9 cellular contexts compared by ENCODE assay signal in the genomic region with DNA sequence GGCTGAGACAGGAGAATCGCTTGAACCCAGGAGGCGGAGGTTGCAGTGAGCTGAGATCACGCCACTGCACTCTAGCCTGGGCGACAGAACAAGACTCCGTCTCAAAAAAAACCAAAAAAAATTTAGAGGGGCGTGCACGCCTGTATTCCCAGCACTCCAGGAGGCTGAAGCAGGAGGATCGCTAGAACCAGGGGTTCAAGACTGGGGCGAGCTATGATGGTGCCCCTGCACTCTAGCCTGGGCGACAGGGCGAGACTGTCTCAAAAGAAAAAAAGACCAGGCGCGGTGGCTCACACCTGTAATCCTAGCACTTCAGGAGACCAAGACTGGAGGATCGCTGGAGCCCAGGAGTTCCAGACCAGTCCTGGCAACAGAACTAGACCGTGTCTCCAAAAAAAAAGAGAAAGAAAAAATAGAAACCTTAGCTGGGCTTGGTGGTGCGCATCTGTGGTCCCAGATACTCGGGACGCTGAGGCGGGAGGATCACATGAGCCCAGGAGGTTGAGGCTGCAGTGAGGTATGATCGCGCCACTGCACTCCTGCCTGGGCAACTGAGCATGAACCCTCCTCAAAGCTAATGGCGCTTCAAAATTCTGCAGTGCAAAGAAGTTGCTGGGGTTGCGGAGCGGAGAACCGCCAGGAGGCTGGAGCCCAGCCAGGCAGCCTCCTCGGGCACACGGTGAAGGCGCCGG. TPM values are rescaled to one million over a fixed set of nuclear protein-coding genes. Genes with fewer than 3 reads are reported as not detected.
DNase-seq lines count a peak whose midpoint lies in the region; ATAC-seq, FAIRE-seq and TF ChIP-seq lines count a peak whose summit lies in the region.
"Had no signal": no experiment of that assay in that cellular context is flagged by ENCODE, and none has a peak within 500 bp of the region (broad histone marks: within the 10 kb centered on the region; RNA-seq: fewer than 3 reads in every experiment).

No MANE protein-coding gene starts in this region.

- H3K4me3 Mint-ChIP-seq in effector memory CD8-positive, alpha-beta T cell: peak overlapping the region; percentile 96 to 99
- H3K4me3 Mint-ChIP-seq in nephron: peak overlapping the region; percentile 97 to 99 (median 97)

- peaks cover 30% of the 10 kb centered on the region for H3K36me3 Mint-ChIP-seq in effector memory CD8-positive, alpha-beta T cell (ENCODE audit: insufficient read depth)
- H3K36me3 Mint-ChIP-seq in nephron (ENCODE audit: low read depth): peaks cover 10% of the 10 kb centered on the region

- no peaks in the 10 kb centered on the region for H3K27me3 Mint-ChIP-seq in effector memory CD8-positive, alpha-beta T cell
- H3K27me3 Mint-ChIP-seq in nephron (ENCODE audit: low read depth): no peaks in the 10 kb centered on the region

- H3K4me1 Mint-ChIP-seq in effector memory CD8-positive, alpha-beta T cell (ENCODE audit: low read depth in 2 of 2): peaks cover 14 to 21% of the 10 kb centered on the region in 2 donors
- peaks cover 12% of the 10 kb centered on the region for H3K4me1 Mint-ChIP-seq in nephron

- H3K9me3 ChIP-seq in MG63: no peaks in the 10 kb centered on the region

- ATAC-seq in effector memory CD8-positive, alpha-beta T cell (replicated peaks): no peak

- peak overlapping the region; percentile 98 to 100 for H3K27ac Mint-ChIP-seq in effector memory CD8-positive, alpha-beta T cell
- H3K27ac Mint-ChIP-seq in nephron: peak overlapping the region; percentile 100

- H3K4me3 ChIP-seq in MG63: peak overlapping the region; percentile 84

- H3K9me3 Mint-ChIP-seq in effector memory CD8-positive, alpha-beta T cell: no peaks in the 10 kb centered on the region
- no peaks in the 10 kb centered on the region for H3K9me3 Mint-ChIP-seq in nephron

- DNase-seq in stimulated activated CD4-positive, alpha-beta T cell treated with anti-CD3 and anti-CD28 coated beads, Interleukin-12 subunit alpha, Interleukin-12 subunit beta, amount 100 ng/mL, for 4 hours: peak; percentile 21
- DNase-seq in stimulated activated CD4-positive, alpha-beta T cell treated with anti-CD3 and anti-CD28 coated beads, Interleukin-4, amount 100 ng/mL, for 1 hour: no peak
- DNase-seq in MG63 (no peak), NCI-H526 treated with DMSO at 0.1 percent for 48 hours (lab: John Stamatoyannopoulos, UW) (no peak), D721Med (ENCODE audit: insufficient read length, low spot score) (no peak), NOMO-1 treated with DMSO at 0.1 percent for 48 hours (lab: John Stamatoyannopoulos, UW; ENCODE audit: unreplicated experiment) (no peak)
- no peak for DNase-seq in effector memory CD8-positive, alpha-beta T cell

- H3K36me3 ChIP-seq in MG63: no peaks in the 10 kb centered on the region; the same call in 1 of the 2 replicates

- no peaks in the 10 kb centered on the region for H3K27me3 ChIP-seq in MG63

- TF ChIP-seq CTCF in nephron (IDR thresholded peaks at IDR 0.05; ENCODE audit: unreplicated experiment in 3 of 3): no peak
- TF ChIP-seq CTCF in D721Med (IDR thresholded peaks at IDR 0.05; ENCODE audit: insufficient read depth, missing control alignments): no peak

- FAIRE-seq in D721Med (lab: Jason Lieb, UNC): no peak
- FAIRE-seq: islet of Langerhans had no signal

RNA-seq across cellular contexts. Expression of gene MBLAC1, which starts 0.4 kb away (rescaled TPM):
- total RNA-seq in MG63 (2014; rRNA removed; shearing (Covaris generic); ENCODE audit: low replicate concordance): 1.9 TPM in 1 of 2 replicates, not detected in the other

RNA-seq across cellular contexts. Expression of gene CNPY4, which starts 7.0 kb away (rescaled TPM):
- 11.4 and 26.6 TPM in 2 replicates for total RNA-seq in MG63 (2014; rRNA removed; shearing (Covaris generic); ENCODE audit: low replicate concordance)

RNA-seq across cellular contexts. Expression of gene TAF6, which starts 7.2 kb away (rescaled TPM):
- 10.8 and 30.6 TPM in 2 replicates for total RNA-seq in MG63 (2014; rRNA removed; shearing (Covaris generic); ENCODE audit: low replicate concordance)

RNA-seq across cellular contexts. Expression of gene LAMTOR4, which starts 22.3 kb away (rescaled TPM):
- total RNA-seq in MG63 (2014; rRNA removed; shearing (Covaris generic); ENCODE audit: low replicate concordance): 54.8 and 74.5 TPM in 2 replicates

RNA-seq across cellular contexts. Expression of gene AP4M1, which starts 24.9 kb away (rescaled TPM):
- 16.8 and 28.4 TPM in 2 replicates for total RNA-seq in MG63 (2014; rRNA removed; shearing (Covaris generic); ENCODE audit: low replicate concordance)
